16 cellular contexts compared by ENCODE assay signal in the genomic region with DNA sequence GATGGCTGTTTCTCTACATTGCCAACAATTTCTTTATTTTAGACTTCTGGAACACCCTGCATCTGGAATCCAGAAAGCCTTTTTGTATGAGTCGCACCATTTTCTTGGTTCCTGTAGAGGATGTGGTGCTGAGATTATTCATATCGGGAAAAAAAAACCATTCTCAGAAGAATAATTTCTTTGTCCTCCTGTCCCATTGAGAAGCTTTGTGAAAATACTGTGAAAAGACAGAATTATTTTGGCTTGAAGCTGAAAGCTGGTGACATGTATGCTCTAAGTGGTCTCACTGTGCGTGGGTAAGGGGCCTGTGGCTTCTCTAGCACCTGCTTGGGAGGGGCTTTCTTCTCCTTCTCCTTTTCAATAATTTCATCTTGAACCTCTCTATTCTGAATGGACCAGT.
DNase-seq lines count a peak whose midpoint lies in the region; ATAC-seq and FAIRE-seq lines count a peak whose summit lies in the region.
"Had no signal": no experiment of that assay in that cellular context is flagged by ENCODE, and none has a peak within 500 bp of the region (broad histone marks: within the 10 kb centered on the region; RNA-seq: fewer than 3 reads in every experiment).

No MANE protein-coding gene starts in this region.

- H3K36me3 Mint-ChIP-seq in CD4-positive, alpha-beta memory T cell = peaks cover 26 to 33% of the 10 kb centered on the region in 2 donors
- peaks cover 27% of the 10 kb centered on the region for H3K36me3 Mint-ChIP-seq in activated T-helper 17 cell treated with anti-CD3 and anti-CD28 coated beads, Interleukin-2, amount 50 U/mL, for 72 hours (ENCODE audit: low read depth)
- peaks cover 10% of the 10 kb centered on the region for H3K36me3 Mint-ChIP-seq in stimulated activated effector memory CD8-positive, alpha-beta T cell treated with anti-CD3 and anti-CD28 coated beads, Interleukin-12 subunit alpha, Interleukin-12 subunit beta, amount 100 ng/mL, for 72 hours

- H3K79me2 ChIP-seq in mesendoderm (ENCODE audit: control insufficient read depth, insufficient read depth, low read length) = no peaks in the 10 kb centered on the region

- no peak overlapping the region for H3K9ac ChIP-seq in mesendoderm (ENCODE audit: low read length)

- H3K36me3 ChIP-seq in CD4-positive, alpha-beta memory T cell (ENCODE audit: insufficient read depth, low read length) = no peaks in the 10 kb centered on the region
- no peaks in the 10 kb centered on the region for H3K36me3 ChIP-seq in mesendoderm (ENCODE audit: control insufficient read depth, insufficient read depth, low read length)
- H3K36me3 ChIP-seq: Peyer's patch had no signal

- H4K8ac ChIP-seq in mesendoderm (ENCODE audit: low read depth, low read length) = no peak overlapping the region

- no peak overlapping the region for H3K27ac ChIP-seq in CD4-positive, alpha-beta memory T cell (ENCODE audit: low read depth, low read length)
- no peak overlapping the region for H3K27ac ChIP-seq in mesendoderm (ENCODE audit: low read depth, low read length)
- H3K27ac ChIP-seq: Peyer's patch had no signal

- CTCF ChIA-PET in CD4-positive, alpha-beta memory T cell (lab: Charles Lee; ENCODE audit: partially characterized antibody) = no interaction called here

- H3K27me3 ChIP-seq in CD4-positive, alpha-beta memory T cell (ENCODE audit: insufficient read depth, low read length) = no peaks in the 10 kb centered on the region
- H3K27me3 ChIP-seq in mesendoderm (ENCODE audit: insufficient read depth, low read length, poor library complexity) = no peaks in the 10 kb centered on the region
- H3K27me3 ChIP-seq: Peyer's patch had no signal

- no peak overlapping the region for H3K56ac ChIP-seq in mesendoderm (ENCODE audit: low read length)

- H2AK5ac ChIP-seq in mesendoderm (ENCODE audit: low read length) = no peak overlapping the region

- H3K4me2 ChIP-seq in mesendoderm (ENCODE audit: low read length) = no peak overlapping the region

- H3K18ac ChIP-seq in mesendoderm (ENCODE audit: low read length) = no peak overlapping the region

- no peaks in the 10 kb centered on the region for H3K9me3 ChIP-seq in CD4-positive, alpha-beta memory T cell (ENCODE audit: control insufficient read depth in 1 of 2, low read length in 2 of 2)
- H3K9me3 ChIP-seq: Peyer's patch had no signal

- ATAC-seq in activated T-helper 17 cell treated with anti-CD3 and anti-CD28 coated beads, Interleukin-2, amount 50 U/mL, for 72 hours (replicated peaks) = peak; percentile 61
- ATAC-seq in stimulated activated effector memory CD8-positive, alpha-beta T cell treated with anti-CD3 and anti-CD28 coated beads, Interleukin-12 subunit alpha, Interleukin-12 subunit beta, amount 100 ng/mL, for 72 hours = peak; percentile 65
- ATAC-seq: left lobe of liver, right cardiac atrium had no signal

- WGBS in mesendoderm (ENCODE audit: extremely low coverage, insufficient coverage, low lambda C conversion rate) = no CpG with 5 or more reads among the region's 3 CpGs

- peaks cover 9% of the 10 kb centered on the region for H3K4me1 ChIP-seq in CD4-positive, alpha-beta memory T cell (ENCODE audit: insufficient read depth, low read length)
- H3K4me1 ChIP-seq in mesendoderm (ENCODE audit: control insufficient read depth, low read depth, low read length) = no peaks in the 10 kb centered on the region
- H3K4me1 ChIP-seq: Peyer's patch had no signal

- no peak overlapping the region for H4K5ac ChIP-seq in mesendoderm (ENCODE audit: low read length)

- no peak overlapping the region for H3K4me3 Mint-ChIP-seq in CD4-positive, alpha-beta memory T cell
- peak overlapping the region; percentile 71 for H3K4me3 Mint-ChIP-seq in activated T-helper 17 cell treated with anti-CD3 and anti-CD28 coated beads, Interleukin-2, amount 50 U/mL, for 72 hours
- peak overlapping the region; percentile 66 for H3K4me3 Mint-ChIP-seq in stimulated activated effector memory CD8-positive, alpha-beta T cell treated with anti-CD3 and anti-CD28 coated beads, Interleukin-12 subunit alpha, Interleukin-12 subunit beta, amount 100 ng/mL, for 72 hours

- no peak overlapping the region for H3K4ac ChIP-seq in mesendoderm (ENCODE audit: low read depth, low read length)

- DNase-seq in CD4-positive, alpha-beta memory T cell = no peak
- DNase-seq in GM18507 (ENCODE audit: extremely low spot score, insufficient read length, low read depth) (no peak), T-helper 9 cell (no peak), germinal center (ENCODE audit: low spot score) (no peak), mesendoderm (no peak)
- no peak for DNase-seq in stimulated activated effector memory CD8-positive, alpha-beta T cell treated with anti-CD3 and anti-CD28 coated beads, Interleukin-12 subunit alpha, Interleukin-12 subunit beta, amount 100 ng/mL, for 72 hours (ENCODE audit: low spot score in 2 of 2)
- DNase-seq: activated CD4-positive, alpha-beta T cell treated with anti-CD3 and anti-CD28 coated beads, Interleukin-2, amount 50 U/mL, for 1 hour; activated effector memory CD4-positive, alpha-beta T cell treated with Interleukin-2 at 50 U/mL for 16 hours; NCI-H2171; NCI-H774; occipital lobe; Peyer's patch; right cardiac atrium had no signal

- peak overlapping the region in 4 of 7 donors; percentile 18 to 70 (median 48) for H3K27ac Mint-ChIP-seq in CD4-positive, alpha-beta memory T cell
- H3K27ac Mint-ChIP-seq in activated T-helper 17 cell treated with anti-CD3 and anti-CD28 coated beads, Interleukin-2, amount 50 U/mL, for 72 hours = peak overlapping the region; percentile 86
- peak overlapping the region; percentile 86 for H3K27ac Mint-ChIP-seq in stimulated activated effector memory CD8-positive, alpha-beta T cell treated with anti-CD3 and anti-CD28 coated beads, Interleukin-12 subunit alpha, Interleukin-12 subunit beta, amount 100 ng/mL, for 72 hours

- POLR2A ChIA-PET in CD4-positive, alpha-beta memory T cell (lab: Charles Lee; ENCODE audit: partially characterized antibody) = no interaction called here

- H3K23ac ChIP-seq in mesendoderm (ENCODE audit: low read length) = no peak overlapping the region

- peak; percentile 76 for FAIRE-seq in GM18507 (lab: Jason Lieb, UNC)
- FAIRE-seq: frontal cortex had no signal

- no peaks in the 10 kb centered on the region for H3K27me3 Mint-ChIP-seq in CD4-positive, alpha-beta memory T cell
- no peaks in the 10 kb centered on the region for H3K27me3 Mint-ChIP-seq in activated T-helper 17 cell treated with anti-CD3 and anti-CD28 coated beads, Interleukin-2, amount 50 U/mL, for 72 hours

- no peak overlapping the region for H2BK15ac ChIP-seq in mesendoderm (replicated peaks; ENCODE audit: low read depth)

- H2BK5ac ChIP-seq in mesendoderm (ENCODE audit: low read length) = no peak overlapping the region

- no peaks in the 10 kb centered on the region for H3K9me3 Mint-ChIP-seq in CD4-positive, alpha-beta memory T cell
- no peaks in the 10 kb centered on the region for H3K9me3 Mint-ChIP-seq in activated T-helper 17 cell treated with anti-CD3 and anti-CD28 coated beads, Interleukin-2, amount 50 U/mL, for 72 hours
- no peaks in the 10 kb centered on the region for H3K9me3 Mint-ChIP-seq in stimulated activated effector memory CD8-positive, alpha-beta T cell treated with anti-CD3 and anti-CD28 coated beads, Interleukin-12 subunit alpha, Interleukin-12 subunit beta, amount 100 ng/mL, for 72 hours

- intact Hi-C loops in CD4-positive, alpha-beta memory T cell (cut with micrococcal nuclease) = no loop called here

- H3K4me1 Mint-ChIP-seq in CD4-positive, alpha-beta memory T cell = peaks cover 34 to 62% (median 44%) of the 10 kb centered on the region in 4 donors
- peaks cover 44% of the 10 kb centered on the region for H3K4me1 Mint-ChIP-seq in activated T-helper 17 cell treated with anti-CD3 and anti-CD28 coated beads, Interleukin-2, amount 50 U/mL, for 72 hours
- H3K4me1 Mint-ChIP-seq in stimulated activated effector memory CD8-positive, alpha-beta T cell treated with anti-CD3 and anti-CD28 coated beads, Interleukin-12 subunit alpha, Interleukin-12 subunit beta, amount 100 ng/mL, for 72 hours = peaks cover 56% of the 10 kb centered on the region

- H3K79me1 ChIP-seq in mesendoderm (ENCODE audit: low read length) = no peaks in the 10 kb centered on the region

- H2BK120ac ChIP-seq in mesendoderm (ENCODE audit: low read depth, low read length) = no peak overlapping the region

- no peak overlapping the region for H3K4me3 ChIP-seq in CD4-positive, alpha-beta memory T cell (ENCODE audit: low read length in 2 of 2)
- no peak overlapping the region for H3K4me3 ChIP-seq in mesendoderm (ENCODE audit: low read length)
- H3K4me3 ChIP-seq: Peyer's patch had no signal

Comparison
In these comparisons a context has a peak if more than half of its experiments do, and no peak if none do; other contexts are left out.
1. H3K4me3 Mint-ChIP-seq: peak in activated T-helper 17 cell treated with anti-CD3 and anti-CD28 coated beads, Interleukin-2, amount 50 U/mL, for 72 hours (single experiment) and stimulated activated effector memory CD8-positive, alpha-beta T cell treated with anti-CD3 and anti-CD28 coated beads, Interleukin-12 subunit alpha, Interleukin-12 subunit beta, amount 100 ng/mL, for 72 hours (single experiment); none in CD4-positive, alpha-beta memory T cell (0 of 8).
2. Peak in every context shown above with its lines, with median percentiles within 50 percentile points of each other: H3K27ac Mint-ChIP-seq.